In the genomic region with DNA sequence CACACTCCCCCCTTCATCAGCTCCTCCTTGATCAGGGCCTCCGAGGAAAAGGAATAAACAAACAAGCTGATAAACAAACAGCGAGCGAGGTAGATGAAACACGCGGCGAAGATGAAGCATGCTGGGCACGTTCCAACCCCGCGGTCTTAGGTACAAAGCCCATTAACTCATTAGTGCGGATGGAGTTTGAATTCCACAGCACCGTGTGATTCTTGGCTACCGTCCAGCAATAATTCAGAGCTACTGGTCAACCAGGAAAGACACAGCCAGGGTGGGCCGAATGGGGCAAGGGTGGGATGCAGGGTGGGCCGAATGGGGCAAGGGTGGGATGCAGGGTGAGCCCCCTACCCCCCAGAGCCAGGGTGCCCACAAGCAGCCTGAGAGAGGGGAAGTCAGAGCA, we compare ENCODE assay signal across 1 cellular context.
TF ChIP-seq lines count a peak whose summit lies in the region.

No MANE protein-coding gene starts in this region.

TF ChIP-seq in GM23338, 12 proteins besides CTCF, POLR2A, EP300 and RAD21 (continued from another document):
- TF ChIP-seq, protein P1, sequence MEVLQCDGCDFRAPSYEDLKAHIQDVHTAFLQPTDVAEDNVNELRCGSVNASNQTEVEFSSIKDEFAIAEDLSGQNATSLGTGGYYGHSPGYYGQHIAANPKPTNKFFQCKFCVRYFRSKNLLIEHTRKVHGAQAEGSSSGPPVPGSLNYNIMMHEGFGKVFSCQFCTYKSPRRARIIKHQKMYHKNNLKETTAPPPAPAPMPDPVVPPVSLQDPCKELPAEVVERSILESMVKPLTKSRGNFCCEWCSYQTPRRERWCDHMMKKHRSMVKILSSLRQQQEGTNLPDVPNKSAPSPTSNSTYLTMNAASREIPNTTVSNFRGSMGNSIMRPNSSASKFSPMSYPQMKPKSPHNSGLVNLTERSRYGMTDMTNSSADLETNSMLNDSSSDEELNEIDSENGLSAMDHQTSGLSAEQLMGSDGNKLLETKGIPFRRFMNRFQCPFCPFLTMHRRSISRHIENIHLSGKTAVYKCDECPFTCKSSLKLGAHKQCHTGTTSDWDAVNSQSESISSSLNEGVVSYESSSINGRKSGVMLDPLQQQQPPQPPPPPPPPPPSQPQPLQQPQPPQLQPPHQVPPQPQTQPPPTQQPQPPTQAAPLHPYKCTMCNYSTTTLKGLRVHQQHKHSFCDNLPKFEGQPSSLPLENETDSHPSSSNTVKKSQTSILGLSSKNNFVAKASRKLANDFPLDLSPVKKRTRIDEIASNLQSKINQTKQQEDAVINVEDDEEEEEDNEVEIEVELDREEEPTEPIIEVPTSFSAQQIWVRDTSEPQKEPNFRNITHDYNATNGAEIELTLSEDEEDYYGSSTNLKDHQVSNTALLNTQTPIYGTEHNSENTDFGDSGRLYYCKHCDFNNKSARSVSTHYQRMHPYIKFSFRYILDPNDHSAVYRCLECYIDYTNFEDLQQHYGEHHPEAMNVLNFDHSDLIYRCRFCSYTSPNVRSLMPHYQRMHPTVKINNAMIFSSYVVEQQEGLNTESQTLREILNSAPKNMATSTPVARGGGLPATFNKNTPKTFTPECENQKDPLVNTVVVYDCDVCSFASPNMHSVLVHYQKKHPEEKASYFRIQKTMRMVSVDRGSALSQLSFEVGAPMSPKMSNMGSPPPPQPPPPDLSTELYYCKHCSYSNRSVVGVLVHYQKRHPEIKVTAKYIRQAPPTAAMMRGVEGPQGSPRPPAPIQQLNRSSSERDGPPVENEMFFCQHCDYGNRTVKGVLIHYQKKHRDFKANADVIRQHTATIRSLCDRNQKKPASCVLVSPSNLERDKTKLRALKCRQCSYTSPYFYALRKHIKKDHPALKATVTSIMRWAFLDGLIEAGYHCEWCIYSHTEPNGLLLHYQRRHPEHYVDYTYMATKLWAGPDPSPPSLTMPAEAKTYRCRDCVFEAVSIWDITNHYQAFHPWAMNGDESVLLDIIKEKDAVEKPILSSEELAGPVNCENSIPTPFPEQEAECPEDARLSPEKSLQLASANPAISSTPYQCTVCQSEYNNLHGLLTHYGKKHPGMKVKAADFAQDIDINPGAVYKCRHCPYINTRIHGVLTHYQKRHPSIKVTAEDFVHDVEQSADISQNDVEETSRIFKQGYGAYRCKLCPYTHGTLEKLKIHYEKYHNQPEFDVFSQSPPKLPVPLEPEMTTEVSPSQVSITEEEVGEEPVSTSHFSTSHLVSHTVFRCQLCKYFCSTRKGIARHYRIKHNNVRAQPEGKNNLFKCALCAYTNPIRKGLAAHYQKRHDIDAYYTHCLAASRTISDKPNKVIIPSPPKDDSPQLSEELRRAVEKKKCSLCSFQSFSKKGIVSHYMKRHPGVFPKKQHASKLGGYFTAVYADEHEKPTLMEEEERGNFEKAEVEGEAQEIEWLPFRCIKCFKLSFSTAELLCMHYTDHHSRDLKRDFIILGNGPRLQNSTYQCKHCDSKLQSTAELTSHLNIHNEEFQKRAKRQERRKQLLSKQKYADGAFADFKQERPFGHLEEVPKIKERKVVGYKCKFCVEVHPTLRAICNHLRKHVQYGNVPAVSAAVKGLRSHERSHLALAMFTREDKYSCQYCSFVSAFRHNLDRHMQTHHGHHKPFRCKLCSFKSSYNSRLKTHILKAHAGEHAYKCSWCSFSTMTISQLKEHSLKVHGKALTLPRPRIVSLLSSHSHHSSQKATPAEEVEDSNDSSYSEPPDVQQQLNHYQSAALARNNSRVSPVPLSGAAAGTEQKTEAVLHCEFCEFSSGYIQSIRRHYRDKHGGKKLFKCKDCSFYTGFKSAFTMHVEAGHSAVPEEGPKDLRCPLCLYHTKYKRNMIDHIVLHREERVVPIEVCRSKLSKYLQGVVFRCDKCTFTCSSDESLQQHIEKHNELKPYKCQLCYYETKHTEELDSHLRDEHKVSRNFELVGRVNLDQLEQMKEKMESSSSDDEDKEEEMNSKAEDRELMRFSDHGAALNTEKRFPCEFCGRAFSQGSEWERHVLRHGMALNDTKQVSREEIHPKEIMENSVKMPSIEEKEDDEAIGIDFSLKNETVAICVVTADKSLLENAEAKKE (CRISPR knock-in tag; IDR thresholded peaks at IDR 0.05) = no peak
- TF ChIP-seq STAT1 (IDR thresholded peaks at IDR 0.05; ENCODE audit: unreplicated experiment) = no peak
- no peak for TF ChIP-seq EZH2 (IDR thresholded peaks at IDR 0.05; ENCODE audit: low read depth, unreplicated experiment)
- TF ChIP-seq, protein P2, sequence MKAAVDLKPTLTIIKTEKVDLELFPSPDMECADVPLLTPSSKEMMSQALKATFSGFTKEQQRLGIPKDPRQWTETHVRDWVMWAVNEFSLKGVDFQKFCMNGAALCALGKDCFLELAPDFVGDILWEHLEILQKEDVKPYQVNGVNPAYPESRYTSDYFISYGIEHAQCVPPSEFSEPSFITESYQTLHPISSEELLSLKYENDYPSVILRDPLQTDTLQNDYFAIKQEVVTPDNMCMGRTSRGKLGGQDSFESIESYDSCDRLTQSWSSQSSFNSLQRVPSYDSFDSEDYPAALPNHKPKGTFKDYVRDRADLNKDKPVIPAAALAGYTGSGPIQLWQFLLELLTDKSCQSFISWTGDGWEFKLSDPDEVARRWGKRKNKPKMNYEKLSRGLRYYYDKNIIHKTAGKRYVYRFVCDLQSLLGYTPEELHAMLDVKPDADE (IDR thresholded peaks at IDR 0.05) = no peak
- TF ChIP-seq JUNB (IDR thresholded peaks at IDR 0.05; ENCODE audit: unreplicated experiment) = no peak
- no peak for TF ChIP-seq ZNF331 (CRISPR knock-in tag; IDR thresholded peaks at IDR 0.05; ENCODE audit: low read depth)
- TF ChIP-seq ZNF114 (CRISPR knock-in tag; IDR thresholded peaks at IDR 0.05) = no peak
